Comparison of ENCODE assay signal across 8 cellular contexts in genomic region chr19:53792721-53793433, GRCh38. TPM values are rescaled to one million over a fixed set of nuclear protein-coding genes. Genes with fewer than 3 reads are reported as not detected.
DNase-seq lines count a peak whose midpoint lies in the region; ATAC-seq lines count a peak whose summit lies in the region.

No MANE protein-coding gene starts in this region.

- no peaks in the 10 kb centered on the region for H3K27me3 Mint-ChIP-seq in activated CD4-positive, alpha-beta memory T cell treated with anti-CD3 and anti-CD28 coated beads for 36 hours

- peak; percentile 64 for ATAC-seq in HG03439 (IDR thresholded peaks at IDR 0.05; ENCODE audit: unreplicated experiment)

- no peaks in the 10 kb centered on the region for H3K4me1 Mint-ChIP-seq in activated CD4-positive, alpha-beta memory T cell treated with anti-CD3 and anti-CD28 coated beads for 36 hours (ENCODE audit: low read depth)

- no peaks in the 10 kb centered on the region for H3K36me3 Mint-ChIP-seq in activated CD4-positive, alpha-beta memory T cell treated with anti-CD3 and anti-CD28 coated beads for 36 hours

- intact Hi-C loops in activated CD4-positive, alpha-beta memory T cell treated with anti-CD3 and anti-CD28 coated beads for 36 hours (cut with micrococcal nuclease): loop anchor here (1.0 to 2.0 kb wide), 2 partner anchors 232 to 598 kb away; no protein-coding TSS in a partner anchor

- DNase-seq in NCI-H187 (lab: John Stamatoyannopoulos, UW) (peak; percentile 36 to 63), NCI-H187 treated with DMSO at 0.1 percent for 48 hours (lab: John Stamatoyannopoulos, UW) (no peak), NK-92 (lab: John Stamatoyannopoulos, UW; ENCODE audit: unreplicated experiment) (peak; percentile 10), medulla oblongata (ENCODE audit: extremely low spot score) (peak; percentile 91)
- peak; percentile 84 for DNase-seq in activated CD4-positive, alpha-beta memory T cell treated with anti-CD3 and anti-CD28 coated beads for 36 hours
- DNase-seq in effector CD4-positive, alpha-beta T cell: peak; percentile 48
- DNase-seq in stimulated activated CD8-positive, alpha-beta memory T cell treated with anti-CD3 and anti-CD28 coated beads, Interleukin-12 subunit alpha, Interleukin-12 subunit beta, amount 100 ng/mL, for 4 hours (ENCODE audit: low read depth): peak; percentile 46

- H3K4me3 Mint-ChIP-seq in activated CD4-positive, alpha-beta memory T cell treated with anti-CD3 and anti-CD28 coated beads for 36 hours: no peak overlapping the region

- CTCF ChIA-PET in activated CD4-positive, alpha-beta memory T cell treated with anti-CD3 and anti-CD28 coated beads for 36 hours (lab: Charles Lee): interaction anchor here (0.5 to 1.9 kb wide), 33 partner anchors 10 to 1911 kb away, joined by 3 to 26 read pairs (median 3); partner anchors contain the start of genes NLRP12 and PRKCG

- POLR2A ChIA-PET in activated CD4-positive, alpha-beta memory T cell treated with anti-CD3 and anti-CD28 coated beads for 36 hours (lab: Charles Lee): no interaction called here

- H3K9me3 Mint-ChIP-seq in activated CD4-positive, alpha-beta memory T cell treated with anti-CD3 and anti-CD28 coated beads for 36 hours: no peaks in the 10 kb centered on the region

- no peak overlapping the region for H3K27ac Mint-ChIP-seq in activated CD4-positive, alpha-beta memory T cell treated with anti-CD3 and anti-CD28 coated beads for 36 hours

RNA-seq across cellular contexts. Expression of gene NLRP12, which starts 31.2 kb away (rescaled TPM):
- not detected for total RNA-seq in activated CD4-positive, alpha-beta memory T cell treated with anti-CD3 and anti-CD28 coated beads for 36 hours
